In genomic region chr13:20565120-20565736, GRCh38 we compare ENCODE assay signal across 10 cellular contexts. TPM values are rescaled to one million over a fixed set of nuclear protein-coding genes. Genes with fewer than 3 reads are reported as not detected.
DNase-seq lines count a peak whose midpoint lies in the region; ATAC-seq and TF ChIP-seq lines count a peak whose summit lies in the region.
"Had no signal": no experiment of that assay in that cellular context is flagged by ENCODE, and none has a peak within 500 bp of the region (broad histone marks: within the 10 kb centered on the region; RNA-seq: fewer than 3 reads in every experiment).

No MANE protein-coding gene starts in this region.

- intact Hi-C loops in sciatic nerve (cut with DNase I): no loop called here

- CTCF ChIA-PET in activated CD8-positive, alpha-beta T cell treated with anti-CD3 and anti-CD28 coated beads, Interleukin-2, amount 10 ng/mL, durations not matched to agents 7 days and 5 days (lab: Charles Lee): no interaction called here

- ATAC-seq in activated CD8-positive, alpha-beta T cell treated with anti-CD3 and anti-CD28 coated beads, Interleukin-2, amount 10 ng/mL, durations not matched to agents 7 days and 5 days: no peak
- ATAC-seq in GM18861 (IDR thresholded peaks at IDR 0.05; ENCODE audit: unreplicated experiment) (no peak), sciatic nerve (no peak)

- H3K4me1 Mint-ChIP-seq in activated CD8-positive, alpha-beta T cell treated with anti-CD3 and anti-CD28 coated beads, Interleukin-2, amount 10 ng/mL, durations not matched to agents 7 days and 5 days (ENCODE audit: low read depth): peaks cover 16% of the 10 kb centered on the region
- peaks cover 5% of the 10 kb centered on the region for H3K4me1 Mint-ChIP-seq in glutamatergic neuron (ENCODE audit: low read depth, unreplicated experiment)

- H3K27ac Mint-ChIP-seq in activated CD8-positive, alpha-beta T cell treated with anti-CD3 and anti-CD28 coated beads, Interleukin-2, amount 10 ng/mL, durations not matched to agents 7 days and 5 days: no peak overlapping the region
- no peak overlapping the region for H3K27ac Mint-ChIP-seq in glutamatergic neuron (ENCODE audit: unreplicated experiment)

- H3K9me3 Mint-ChIP-seq in activated CD8-positive, alpha-beta T cell treated with anti-CD3 and anti-CD28 coated beads, Interleukin-2, amount 10 ng/mL, durations not matched to agents 7 days and 5 days (ENCODE audit: insufficient read depth): peaks cover 15% of the 10 kb centered on the region
- peaks cover 12% of the 10 kb centered on the region for H3K9me3 Mint-ChIP-seq in glutamatergic neuron (ENCODE audit: unreplicated experiment)

- TF ChIP-seq CTCF in glutamatergic neuron (IDR thresholded peaks at IDR 0.05; ENCODE audit: partially characterized antibody, unreplicated experiment): no peak

- peaks cover 4% of the 10 kb centered on the region for H3K27me3 Mint-ChIP-seq in activated CD8-positive, alpha-beta T cell treated with anti-CD3 and anti-CD28 coated beads, Interleukin-2, amount 10 ng/mL, durations not matched to agents 7 days and 5 days (ENCODE audit: low read depth)
- H3K27me3 Mint-ChIP-seq in glutamatergic neuron (ENCODE audit: unreplicated experiment): peaks cover 5% of the 10 kb centered on the region

- POLR2A ChIA-PET in activated CD8-positive, alpha-beta T cell treated with anti-CD3 and anti-CD28 coated beads, Interleukin-2, amount 10 ng/mL, durations not matched to agents 7 days and 5 days (lab: Charles Lee): no interaction called here

- peaks cover 8% of the 10 kb centered on the region for H3K36me3 Mint-ChIP-seq in activated CD8-positive, alpha-beta T cell treated with anti-CD3 and anti-CD28 coated beads, Interleukin-2, amount 10 ng/mL, durations not matched to agents 7 days and 5 days (ENCODE audit: low read depth)
- peaks cover 12% of the 10 kb centered on the region for H3K36me3 Mint-ChIP-seq in glutamatergic neuron (ENCODE audit: unreplicated experiment)

- peak overlapping the region; percentile 16 for H3K4me3 Mint-ChIP-seq in activated CD8-positive, alpha-beta T cell treated with anti-CD3 and anti-CD28 coated beads, Interleukin-2, amount 10 ng/mL, durations not matched to agents 7 days and 5 days
- peak overlapping the region; percentile 64 for H3K4me3 Mint-ChIP-seq in glutamatergic neuron (ENCODE audit: unreplicated experiment)

- DNase-seq in stimulated activated naive CD4-positive, alpha-beta T cell treated with Interleukin-2 at 50 U/mL for 16 hours (lab: John Stamatoyannopoulos, UW): peak; percentile 3
- no peak for DNase-seq in stimulated activated naive CD4-positive, alpha-beta T cell (lab: John Stamatoyannopoulos, UW)
- DNase-seq in activated CD8-positive, alpha-beta T cell treated with anti-CD3 and anti-CD28 coated beads, Interleukin-2, amount 10 ng/mL, durations not matched to agents 7 days and 5 days: no peak
- DNase-seq in glutamatergic neuron (no peak), RPMI8226 (no peak), SKM-1 treated with dmso at 0.1 percent for 144 hours (lab: John Stamatoyannopoulos, UW; ENCODE audit: unreplicated experiment) (no peak), sciatic nerve (ENCODE audit: low spot score) (no peak)
- DNase-seq: DND-41, posterior cingulate gyrus had no signal

RNA-seq across cellular contexts. Expression of gene IFT88, which starts 1.7 kb away (rescaled TPM):
- total RNA-seq in activated CD8-positive, alpha-beta T cell treated with anti-CD3 and anti-CD28 coated beads, Interleukin-2, amount 10 ng/mL, durations not matched to agents 7 days and 5 days: 1 to 10 TPM; 6.6 to 7.5 TPM
- total RNA-seq in glutamatergic neuron (ENCODE audit: unreplicated experiment) (8.7 TPM), sciatic nerve (20.5 TPM)

RNA-seq across cellular contexts. Expression of gene CRYL1, which starts 39.6 kb away (rescaled TPM):
- 10 to 100 TPM; 11.5 to 13.2 TPM for total RNA-seq in activated CD8-positive, alpha-beta T cell treated with anti-CD3 and anti-CD28 coated beads, Interleukin-2, amount 10 ng/mL, durations not matched to agents 7 days and 5 days
- 1.1 TPM for total RNA-seq in glutamatergic neuron (ENCODE audit: unreplicated experiment)
- total RNA-seq in sciatic nerve: 44.8 TPM
